Comparison of ENCODE assay signal across 12 cellular contexts in genomic region chr13:27790523-27790922, GRCh38. TPM values are rescaled to one million over a fixed set of nuclear protein-coding genes. Genes with fewer than 3 reads are reported as not detected.
DNase-seq lines count a peak whose midpoint lies in the region; ATAC-seq and TF ChIP-seq lines count a peak whose summit lies in the region.
"Had no signal": no experiment of that assay in that cellular context is flagged by ENCODE, and none has a peak within 500 bp of the region (broad histone marks: within the 10 kb centered on the region; RNA-seq: fewer than 3 reads in every experiment).

No MANE protein-coding gene starts in this region.

- H3K27me3 ChIP-seq in neural progenitor cell (peaks cover 100% of the 10 kb centered on the region), mesendoderm (ENCODE audit: insufficient read depth, low read length, poor library complexity) (peaks cover 75% of the 10 kb centered on the region)

- no peak for TF ChIP-seq CTCF in neural progenitor cell (IDR thresholded peaks at IDR 0.05)

- H2AFZ ChIP-seq in neural progenitor cell (replicated peaks): no peak overlapping the region

- H3K9me3 Mint-ChIP-seq in IgD-negative memory B cell (peaks cover 0 to 12% (median 0%) of the 10 kb centered on the region in 3 donors), neural progenitor cell (peaks cover 7% of the 10 kb centered on the region)
- H3K9me3 Mint-ChIP-seq in central memory CD8-positive, alpha-beta T cell: no peaks in the 10 kb centered on the region
- H3K9me3 Mint-ChIP-seq: activated T-helper 1 cell treated with anti-CD3 and anti-CD28 coated beads, Interleukin-12 subunit alpha, Interleukin-12 subunit beta, Interleukin-2, Interleukin-4 antibody, amounts not matched to agents 30 ng/mL and 10 ng/mL and 1 ng/mL, durations not matched to agents 14 hours and 24 hours and 36 hours had no signal

- H3K4me3 Mint-ChIP-seq in IgD-negative memory B cell (peak overlapping the region; percentile 77 to 89 (median 84)), neural progenitor cell (peak overlapping the region; percentile 41)
- peak overlapping the region; percentile 82 for H3K4me3 Mint-ChIP-seq in central memory CD8-positive, alpha-beta T cell

- no peaks in the 10 kb centered on the region for H3K79me2 ChIP-seq in neural progenitor cell (ENCODE audit: low read depth)
- H3K79me2 ChIP-seq in mesendoderm (ENCODE audit: control insufficient read depth, insufficient read depth, low read length): no peaks in the 10 kb centered on the region

- peaks cover 54% of the 10 kb centered on the region for H3K27me3 Mint-ChIP-seq in IgD-negative memory B cell
- H3K27me3 Mint-ChIP-seq in central memory CD8-positive, alpha-beta T cell: peaks cover 84% of the 10 kb centered on the region
- H3K27me3 Mint-ChIP-seq in neural progenitor cell (ENCODE audit: insufficient read depth, low read depth): peaks cover 77% of the 10 kb centered on the region

- H3K56ac ChIP-seq in mesendoderm (ENCODE audit: low read length): no peak overlapping the region

- H3K4me1 Mint-ChIP-seq in IgD-negative memory B cell (peaks cover 23 to 29% (median 28%) of the 10 kb centered on the region in 3 donors), neural progenitor cell (peaks cover 33% of the 10 kb centered on the region)
- H3K4me1 Mint-ChIP-seq in central memory CD8-positive, alpha-beta T cell: peaks cover 42% of the 10 kb centered on the region

- no peak overlapping the region for H3K18ac ChIP-seq in mesendoderm (ENCODE audit: low read length)

- no peak overlapping the region for H2AK5ac ChIP-seq in mesendoderm (ENCODE audit: low read length)

- peak in 2 of 3 experiments; percentile 22 to 41 for DNase-seq in NCI-H1417 (lab: John Stamatoyannopoulos, UW)
- no peak for DNase-seq in NCI-H1417 treated with DMSO at 0.1 percent for 48 hours (lab: John Stamatoyannopoulos, UW)
- DNase-seq in central memory CD8-positive, alpha-beta T cell (ENCODE audit: low spot score in 2 of 2): no peak
- DNase-seq in neural progenitor cell (ENCODE audit: low spot score): peak; percentile 55
- no peak for DNase-seq in mesendoderm
- DNase-seq in dermis blood vessel endothelial cell: no peak
- DNase-seq in stimulated activated CD4-positive, alpha-beta T cell treated with anti-CD3 and anti-CD28 coated beads, Interleukin-4, amount 100 ng/mL, for 4 hours: no peak
- DNase-seq: ACHN, left colon had no signal

- H3K27ac ChIP-seq in neural progenitor cell (no peak overlapping the region), mesendoderm (ENCODE audit: low read depth, low read length) (no peak overlapping the region)

- no peaks in the 10 kb centered on the region for H3K36me3 ChIP-seq in neural progenitor cell
- H3K36me3 ChIP-seq in mesendoderm (ENCODE audit: control insufficient read depth, insufficient read depth, low read length): no peaks in the 10 kb centered on the region

- H3K4me2 ChIP-seq in neural progenitor cell (peak overlapping the region; percentile 82), mesendoderm (ENCODE audit: low read length) (no peak overlapping the region)

- no peak overlapping the region for H2BK5ac ChIP-seq in mesendoderm (ENCODE audit: low read length)

- peaks cover 18% of the 10 kb centered on the region for H3F3A ChIP-seq in neural progenitor cell (ENCODE audit: low read depth)

- WGBS in mesendoderm (ENCODE audit: extremely low coverage, insufficient coverage, low lambda C conversion rate): no CpG with 5 or more reads among the region's 23 CpGs

- no peak overlapping the region for H2BK15ac ChIP-seq in mesendoderm (replicated peaks; ENCODE audit: low read depth)

- H3K27ac Mint-ChIP-seq in IgD-negative memory B cell (peak overlapping the region in 2 of 3 donors; percentile 55 to 76), neural progenitor cell (no peak overlapping the region)
- H3K27ac Mint-ChIP-seq in central memory CD8-positive, alpha-beta T cell (ENCODE audit: low read depth): no peak overlapping the region
- H3K27ac Mint-ChIP-seq: activated T-helper 1 cell treated with anti-CD3 and anti-CD28 coated beads, Interleukin-12 subunit alpha, Interleukin-12 subunit beta, Interleukin-2, Interleukin-4 antibody, amounts not matched to agents 30 ng/mL and 10 ng/mL and 1 ng/mL, durations not matched to agents 14 hours and 24 hours and 36 hours had no signal

- no peak overlapping the region for H2BK120ac ChIP-seq in mesendoderm (ENCODE audit: low read depth, low read length)

- H4K8ac ChIP-seq in mesendoderm (ENCODE audit: low read depth, low read length): no peak overlapping the region

- H4K20me1 ChIP-seq in neural progenitor cell (ENCODE audit: low read depth): peaks cover 75% of the 10 kb centered on the region

- H3K23ac ChIP-seq in mesendoderm (ENCODE audit: low read length): no peak overlapping the region

- no peak overlapping the region for H3K4ac ChIP-seq in mesendoderm (ENCODE audit: low read depth, low read length)

- no peaks in the 10 kb centered on the region for H3K9me3 ChIP-seq in neural progenitor cell (ENCODE audit: low read depth)

- peaks cover 14% of the 10 kb centered on the region for H3K4me1 ChIP-seq in neural progenitor cell
- peaks cover 2% of the 10 kb centered on the region for H3K4me1 ChIP-seq in mesendoderm (ENCODE audit: control insufficient read depth, low read depth, low read length)

- H3K4me3 ChIP-seq in neural progenitor cell (no peak overlapping the region), mesendoderm (ENCODE audit: low read length) (no peak overlapping the region)

- H3K36me3 Mint-ChIP-seq in IgD-negative memory B cell: peaks cover 4% of the 10 kb centered on the region
- peaks cover 1% of the 10 kb centered on the region for H3K36me3 Mint-ChIP-seq in central memory CD8-positive, alpha-beta T cell (ENCODE audit: insufficient read depth)
- no peaks in the 10 kb centered on the region for H3K36me3 Mint-ChIP-seq in neural progenitor cell

- H3K9ac ChIP-seq in neural progenitor cell: no peak overlapping the region
- H3K9ac ChIP-seq in mesendoderm (ENCODE audit: low read length): no peak overlapping the region

- H3K79me1 ChIP-seq in mesendoderm (ENCODE audit: low read length): no peaks in the 10 kb centered on the region

- no peak overlapping the region for H4K5ac ChIP-seq in mesendoderm (ENCODE audit: low read length)

- ATAC-seq in central memory CD8-positive, alpha-beta T cell (replicated peaks; ENCODE audit: extremely low read depth, poor library complexity, severe bottlenecking): no peak
- ATAC-seq: left colon had no signal

RNA-seq across cellular contexts. Expression of gene GSX1, which starts 1.8 kb away (rescaled TPM):
- not detected for polyA plus RNA-seq in IgD-negative memory B cell
- total RNA-seq in neural progenitor cell (ENCODE audit: low replicate concordance) (not detected in 2 replicates), dermis blood vessel endothelial cell (not detected in 2 replicates)
- polyA plus RNA-seq in mesendoderm (2013, experiment 1 of 2): not detected
- not detected for polyA plus RNA-seq in mesendoderm (2013, experiment 2 of 2)
- total RNA-seq: activated T-helper 1 cell treated with anti-CD3 and anti-CD28 coated beads, Interleukin-12 subunit alpha, Interleukin-12 subunit beta, Interleukin-2, Interleukin-4 antibody, amounts not matched to agents 30 ng/mL and 10 ng/mL and 1 ng/mL, durations not matched to agents 14 hours and 24 hours and 36 hours; left colon; renal cortical epithelial cell had no signal

Comparison
In these comparisons a context has a peak if more than half of its experiments do, and no peak if none do; other contexts are left out.
1. DNase-seq: peak in NCI-H1417 (2 of 3) and neural progenitor cell (single experiment); none in NCI-H1417 treated with DMSO at 0.1 percent for 48 hours (single experiment), central memory CD8-positive, alpha-beta T cell (0 of 2), mesendoderm (single experiment), dermis blood vessel endothelial cell (single experiment) and stimulated activated CD4-positive, alpha-beta T cell treated with anti-CD3 and anti-CD28 coated beads, Interleukin-4, amount 100 ng/mL, for 4 hours (0 of 2).
2. H3K27ac Mint-ChIP-seq: peak in IgD-negative memory B cell (2 of 3); none in central memory CD8-positive, alpha-beta T cell (single experiment) and neural progenitor cell (single experiment).
3. Peak in every context shown above with its lines, with median percentiles within 50 percentile points of each other: H3K4me3 Mint-ChIP-seq.